12 cellular contexts compared by ENCODE assay signal in the genomic region with DNA sequence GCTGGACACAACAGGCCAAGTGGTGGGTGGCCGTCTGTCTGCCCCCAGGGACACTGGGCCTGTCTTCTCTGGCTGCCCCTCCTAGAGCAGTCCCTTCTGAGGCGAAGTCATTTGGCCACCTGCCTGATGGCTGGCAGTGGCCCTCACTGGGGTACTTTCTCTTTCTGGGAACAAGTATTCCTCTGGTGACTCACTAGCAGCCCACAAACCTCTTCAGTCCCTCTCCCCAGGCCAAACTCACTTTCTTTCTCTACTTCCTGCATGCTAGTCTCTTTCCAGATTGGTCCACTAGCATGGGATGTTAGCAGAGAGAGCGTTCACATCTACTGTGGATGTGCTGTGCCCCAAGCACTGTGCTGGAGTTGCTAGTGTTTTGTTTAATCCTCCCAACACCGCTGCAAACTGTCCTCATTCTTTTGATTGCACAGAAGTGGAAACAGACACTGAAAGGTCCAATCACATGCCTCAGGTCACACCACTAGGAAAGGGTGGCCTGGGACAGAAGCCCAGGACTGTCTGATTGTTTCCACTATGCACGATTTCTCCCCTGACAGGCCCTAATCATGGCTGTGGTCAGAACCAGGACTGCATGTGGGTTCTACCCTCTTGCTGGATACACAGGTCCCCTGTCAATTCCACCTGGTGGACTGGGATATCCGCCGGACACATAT. TPM values are rescaled to one million over a fixed set of nuclear protein-coding genes. Genes with fewer than 3 reads are reported as not detected.
DNase-seq lines count a peak whose midpoint lies in the region; ATAC-seq and TF ChIP-seq lines count a peak whose summit lies in the region.
"Had no signal": no experiment of that assay in that cellular context is flagged by ENCODE, and none has a peak within 500 bp of the region (broad histone marks: within the 10 kb centered on the region; RNA-seq: fewer than 3 reads in every experiment).

No MANE protein-coding gene starts in this region.

- no peak for TF ChIP-seq CTCF in astrocyte of the cerebellum (IDR thresholded peaks at IDR 0.05; ENCODE audit: low read depth, low read length, missing control alignments)
- no peak for TF ChIP-seq CTCF in stomach (IDR thresholded peaks at IDR 0.05)

- 76 to 84% (median 79%) methylated on average over 7 of the region's 7 CpGs for WGBS in stomach, 5 donors

- no peak for TF ChIP-seq EP300 in stomach (IDR thresholded peaks at IDR 0.05)

- peaks cover 0 to 24% (median 18%) of the 10 kb centered on the region in 3 donors for H3K27me3 ChIP-seq in stomach
- H3K27me3 ChIP-seq: Peyer's patch had no signal

- DNase-seq in HK-2 (ENCODE audit: unreplicated experiment) (peak; percentile 49), astrocyte of the cerebellum (ENCODE audit: low read depth) (peak; percentile 49), left ventricle myocardium superior (peak; percentile 51), stomach (no peak), middle frontal gyrus (ENCODE audit: extremely low spot score, low spot score) (no peak), HT-29 (ENCODE audit: low spot score) (no peak)
- DNase-seq: activated gamma-delta T cell treated with Interleukin-2 at 50 U/mL for 16 hours, left colon, NCI-H1436 treated with DMSO at 0.1 percent for 48 hours, Peyer's patch had no signal

- H3K4me3 ChIP-seq in astrocyte of the cerebellum (ENCODE audit: low read depth, low read length): no peak overlapping the region
- no peak overlapping the region for H3K4me3 ChIP-seq in stomach
- H3K4me3 ChIP-seq: Peyer's patch had no signal

- intact Hi-C loops in left ventricle myocardium superior (cut with micrococcal nuclease) (no loop called here), stomach (cut with DNase I; ENCODE audit: low total_unique reads) (no loop called here)

- ATAC-seq in left ventricle myocardium superior (peak; percentile 60), HG02840 (IDR thresholded peaks at IDR 0.05; ENCODE audit: low FRiP score, unreplicated experiment) (no peak), HG02610 (IDR thresholded peaks at IDR 0.05; ENCODE audit: unreplicated experiment) (no peak)
- ATAC-seq: left colon had no signal

- H3K36me3 ChIP-seq in stomach: no peaks in the 10 kb centered on the region
- H3K36me3 ChIP-seq: Peyer's patch had no signal

- TF ChIP-seq POLR2A in stomach (IDR thresholded peaks at IDR 0.05): no peak

- in situ Hi-C loops in astrocyte of the cerebellum (cut with HindIII; ENCODE audit: low sequenced_read_pairs): no loop called here

- H3K4me1 ChIP-seq in stomach: peaks cover 24 to 58% (median 49%) of the 10 kb centered on the region in 4 donors

- no peaks in the 10 kb centered on the region for H3K9me3 ChIP-seq in stomach

- peak overlapping the region in 4 of 5 donors; percentile 7 to 42 (median 32) for H3K27ac ChIP-seq in stomach

RNA-seq across cellular contexts. Expression of a gene that starts 5.2 kb away (rescaled TPM):
- 49.2 TPM for total RNA-seq in left ventricle myocardium superior
- total RNA-seq in stomach: 10 to 100 TPM in 3 of 5 donors, 1 to 10 TPM in 2; 5.8 to 13.4 (median 11.1) TPM
- 1 to 10 TPM; 2.1 to 4.3 (median 2.2) TPM for polyA plus RNA-seq in stomach
- not detected in 2 replicates for total RNA-seq in HT-29 (2014; rRNA removed; shearing (Covaris generic))

Comparison
In these comparisons a context has a peak if more than half of its experiments do, and no peak if none do; other contexts are left out.
1. DNase-seq: peak in HK-2 (single experiment), astrocyte of the cerebellum (single experiment) and left ventricle myocardium superior (single experiment); none in stomach (single experiment), middle frontal gyrus (single experiment) and HT-29 (single experiment).